Comparison of ENCODE assay signal across 21 cellular contexts in the genomic region with DNA sequence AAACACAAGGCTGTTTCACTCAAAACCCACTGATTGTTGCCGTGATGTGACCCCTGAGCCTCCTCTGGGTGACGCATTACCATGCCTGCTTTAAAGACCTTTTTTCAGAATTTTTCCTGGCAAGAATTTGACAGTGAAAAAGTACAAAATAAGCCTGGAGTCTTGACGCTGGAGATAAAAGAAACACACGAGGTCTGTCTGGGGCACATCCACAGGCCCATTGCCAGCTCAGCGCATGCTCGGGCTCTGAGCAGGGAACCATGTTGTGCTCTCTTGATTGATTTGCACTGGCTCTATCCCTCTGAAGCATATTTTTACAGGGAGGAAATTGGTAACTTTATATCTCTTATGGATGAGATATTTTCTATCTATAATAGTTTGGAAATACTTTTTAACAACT.
"Had no signal": no experiment of that assay in that cellular context is flagged by ENCODE, and none has a peak within 500 bp of the region (broad histone marks: within the 10 kb centered on the region; RNA-seq: fewer than 3 reads in every experiment).

No MANE protein-coding gene starts in this region.

- DNase-seq: activated CD4-positive, alpha-beta memory T cell treated with anti-CD3 and anti-CD28 coated beads for 36 hours; activated CD4-positive, alpha-beta T cell treated with anti-CD3 and anti-CD28 coated beads for 48 hours; activated effector memory CD4-positive, alpha-beta T cell treated with anti-CD3 and anti-CD28 coated beads, Interleukin-2, amount 50 U/mL, for 16 hours; activated naive CD4-positive, alpha-beta T cell treated with anti-CD3 and anti-CD28 coated beads, Interleukin-2, amount 10 ng/mL, durations not matched to agents 7 days and 5 days; anterior cingulate cortex; body of pancreas; dermis blood vessel endothelial cell; effector CD8-positive, alpha-beta T cell; erythroblast; glutamatergic neuron; islet precursor cell; midbrain; spleen; stimulated activated CD4-positive, alpha-beta T cell treated with anti-CD3 and anti-CD28 coated beads, Interleukin-4, amount 100 ng/mL, for 4 hours; stimulated activated naive CD8-positive, alpha-beta T cell treated with anti-CD3 and anti-CD28 coated beads, Interleukin-15, Interleukin-2, amounts not matched to agents 100 U/mL and 50 U/mL, for 24 hours; thyroid gland had no signal

- H3K4me3 Mint-ChIP-seq: activated CD4-positive, alpha-beta memory T cell treated with anti-CD3 and anti-CD28 coated beads for 36 hours; activated naive CD4-positive, alpha-beta T cell treated with anti-CD3 and anti-CD28 coated beads, Interleukin-2, amount 10 ng/mL, durations not matched to agents 7 days and 5 days; natural killer cell treated with Interleukin-12 subunit alpha and Interleukin-12 subunit beta and Interleukin-15 and Interleukin-18, amount 100 ng/mL, for 72 hours had no signal

- H3K9me3 Mint-ChIP-seq: activated CD4-positive, alpha-beta memory T cell treated with anti-CD3 and anti-CD28 coated beads for 36 hours; activated naive CD4-positive, alpha-beta T cell treated with anti-CD3 and anti-CD28 coated beads, Interleukin-2, amount 10 ng/mL, durations not matched to agents 7 days and 5 days; natural killer cell treated with Interleukin-12 subunit alpha and Interleukin-12 subunit beta and Interleukin-15 and Interleukin-18, amount 100 ng/mL, for 72 hours had no signal

- H3K27ac ChIP-seq: body of pancreas, cardiac muscle cell, neutrophil, spleen, thyroid gland had no signal

- H3K36me3 ChIP-seq: cardiac muscle cell, neutrophil, spleen, thyroid gland had no signal

- H3K4me1 ChIP-seq: body of pancreas, spleen, thyroid gland had no signal

- H3K4me3 ChIP-seq: body of pancreas, cardiac muscle cell, spleen, thyroid gland had no signal

- H3K9me3 ChIP-seq: body of pancreas, neutrophil, spleen, thyroid gland had no signal

- H3K36me3 Mint-ChIP-seq: activated CD4-positive, alpha-beta memory T cell treated with anti-CD3 and anti-CD28 coated beads for 36 hours; activated naive CD4-positive, alpha-beta T cell treated with anti-CD3 and anti-CD28 coated beads, Interleukin-2, amount 10 ng/mL, durations not matched to agents 7 days and 5 days; natural killer cell treated with Interleukin-12 subunit alpha and Interleukin-12 subunit beta and Interleukin-15 and Interleukin-18, amount 100 ng/mL, for 72 hours had no signal

- H3K4me1 Mint-ChIP-seq: activated naive CD4-positive, alpha-beta T cell treated with anti-CD3 and anti-CD28 coated beads, Interleukin-2, amount 10 ng/mL, durations not matched to agents 7 days and 5 days had no signal

- ATAC-seq: body of pancreas; left lobe of liver; natural killer cell treated with Interleukin-12 subunit alpha and Interleukin-12 subunit beta and Interleukin-15 and Interleukin-18, amount 100 ng/mL, for 72 hours; SK-N-SH treated with all-trans-retinoic acid at 6 μM for 48 hours; stimulated activated naive CD8-positive, alpha-beta T cell treated with anti-CD3 and anti-CD28 coated beads, Interleukin-15, Interleukin-2, amounts not matched to agents 100 U/mL and 50 U/mL, for 24 hours had no signal

- H3K27me3 ChIP-seq: body of pancreas, cardiac muscle cell, neutrophil, spleen, thyroid gland had no signal

- H3K27me3 Mint-ChIP-seq: activated naive CD4-positive, alpha-beta T cell treated with anti-CD3 and anti-CD28 coated beads, Interleukin-2, amount 10 ng/mL, durations not matched to agents 7 days and 5 days had no signal

- H3K27ac Mint-ChIP-seq: activated CD4-positive, alpha-beta memory T cell treated with anti-CD3 and anti-CD28 coated beads for 36 hours; activated naive CD4-positive, alpha-beta T cell treated with anti-CD3 and anti-CD28 coated beads, Interleukin-2, amount 10 ng/mL, durations not matched to agents 7 days and 5 days; natural killer cell treated with Interleukin-12 subunit alpha and Interleukin-12 subunit beta and Interleukin-15 and Interleukin-18, amount 100 ng/mL, for 72 hours had no signal
